In the genomic region with DNA sequence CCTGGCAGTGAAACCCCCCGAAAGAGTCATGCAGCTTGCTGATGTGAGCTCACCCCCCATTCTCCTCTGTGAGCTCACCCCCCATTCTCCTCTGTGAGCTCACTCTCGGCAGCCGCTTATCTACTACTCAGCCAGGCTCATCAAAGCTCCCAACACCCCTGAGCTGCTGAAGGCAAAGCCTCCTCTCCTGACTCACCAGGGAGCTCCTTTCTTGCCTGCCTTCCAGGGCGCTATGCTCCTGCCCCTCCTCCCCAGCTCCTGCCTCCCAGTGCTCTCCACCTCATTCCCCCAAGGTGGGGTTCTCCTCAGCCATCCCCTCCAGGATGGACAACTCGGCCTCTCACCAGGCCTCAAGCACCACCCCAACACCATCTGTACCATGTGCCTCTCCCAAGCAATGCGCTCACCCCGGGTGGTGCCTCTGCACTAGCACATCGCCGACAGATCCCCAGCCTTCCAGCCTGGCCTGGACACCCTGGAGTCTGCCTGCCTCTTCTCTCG, we compare ENCODE assay signal across 13 cellular contexts. TPM values are rescaled to one million over a fixed set of nuclear protein-coding genes. Genes with fewer than 3 reads are reported as not detected.
DNase-seq lines count a peak whose midpoint lies in the region; ATAC-seq and TF ChIP-seq lines count a peak whose summit lies in the region.
"Had no signal": no experiment of that assay in that cellular context is flagged by ENCODE, and none has a peak within 500 bp of the region (broad histone marks: within the 10 kb centered on the region; RNA-seq: fewer than 3 reads in every experiment).

No MANE protein-coding gene starts in this region.

- H3K4me1 Mint-ChIP-seq in CD14-positive monocyte: peaks cover 21% of the 10 kb centered on the region

- peak overlapping the region in 5 of 7 donors; percentile 14 to 87 (median 39) for H3K27ac Mint-ChIP-seq in CD14-positive monocyte
- H3K27ac Mint-ChIP-seq: activated naive CD4-positive, alpha-beta T cell treated with anti-CD3 and anti-CD28 coated beads, Interleukin-2, amount 50 U/mL, for 24 hours had no signal

- CTCF ChIA-PET in HEK293 (lab: Yijun Ruan, JAX): interaction anchor here (0.6 to 2.2 kb wide), 6 partner anchors 11 to 62 kb away, joined by 3 to 18 read pairs (median 5); no protein-coding TSS in a partner anchor

- POLR2A ChIA-PET in HEK293 (lab: Yijun Ruan, JAX): interaction anchor here (0.6 to 2.2 kb wide), 4 partner anchors 13 to 379 kb away, joined by 3 to 7 read pairs (median 5); no protein-coding TSS in a partner anchor

- DNase-seq in CD14-positive monocyte (ENCODE audit: low spot score) (no peak), astrocyte of the spinal cord (ENCODE audit: low read depth, low spot score) (peak; percentile 59), kidney tubule cell (ENCODE audit: low spot score) (peak; percentile 50), mucosa of descending colon (no peak), NCI-H2029 (lab: John Stamatoyannopoulos, UW) (no peak)
- no peak for DNase-seq in effector CD4-positive, alpha-beta T cell
- DNase-seq: DMS53, Kasumi-1, NCI-H2171 had no signal

- H3K36me3 Mint-ChIP-seq in CD14-positive monocyte: peaks cover 67 to 90% of the 10 kb centered on the region in 2 donors

- H3K36me3 ChIP-seq in HEK293 (ENCODE audit: control insufficient read depth in 2 of 2, insufficient read depth in 1 of 2, low read length in 2 of 2) (peaks cover 21 to 95% of the 10 kb centered on the region in 2 experiments), mucosa of descending colon (ENCODE audit: low read depth) (no peaks in the 10 kb centered on the region)

- intact Hi-C loops in CD14-positive monocyte (cut with micrococcal nuclease) (no loop called here), mucosa of descending colon (cut with DNase I, micrococcal nuclease) (no loop called here)

- H3K9me3 ChIP-seq in HEK293 (ENCODE audit: control insufficient read depth, insufficient read depth, low read depth, low read length) (no peaks in the 10 kb centered on the region), mucosa of descending colon (no peaks in the 10 kb centered on the region)

- no peak overlapping the region for H3K27ac ChIP-seq in HEK293 (ENCODE audit: extremely low read depth, low read depth, low read length)

- H3K4me1 ChIP-seq in HEK293 (ENCODE audit: control insufficient read depth, insufficient read depth, low read length) (peaks cover 24% of the 10 kb centered on the region), mucosa of descending colon (ENCODE audit: low read depth) (no peaks in the 10 kb centered on the region)

- in situ Hi-C loops in astrocyte of the spinal cord (cut with HindIII; ENCODE audit: low sequenced_read_pairs): no loop called here

- H3K4me3 ChIP-seq in HEK293 (ENCODE audit: low read depth, low read length): no peak overlapping the region
- H3K4me3 ChIP-seq in astrocyte of the spinal cord (ENCODE audit: low read depth, low read length): no peak overlapping the region
- no peak overlapping the region for H3K4me3 ChIP-seq in mucosa of descending colon

- ATAC-seq in mucosa of descending colon: no peak
- no peak for ATAC-seq in HG03457 (IDR thresholded peaks at IDR 0.05; ENCODE audit: unreplicated experiment)

- peaks cover 0 to 2% (median 0%) of the 10 kb centered on the region in 7 donors for H3K9me3 Mint-ChIP-seq in CD14-positive monocyte
- H3K9me3 Mint-ChIP-seq: activated naive CD4-positive, alpha-beta T cell treated with anti-CD3 and anti-CD28 coated beads, Interleukin-2, amount 50 U/mL, for 24 hours had no signal

- TF ChIP-seq CTCF in CD14-positive monocyte (IDR thresholded peaks at IDR 0.05): no peak
- no peak for TF ChIP-seq CTCF in HEK293 (tag by site-specific recombination; IDR thresholded peaks at IDR 0.05)
- TF ChIP-seq CTCF in astrocyte of the spinal cord (IDR thresholded peaks at IDR 0.05; ENCODE audit: low read depth, low read length): no peak
- no peak for TF ChIP-seq CTCF in mucosa of descending colon (IDR thresholded peaks at IDR 0.05)

- no peak overlapping the region for H3K4me3 Mint-ChIP-seq in CD14-positive monocyte
- H3K4me3 Mint-ChIP-seq: activated naive CD4-positive, alpha-beta T cell treated with anti-CD3 and anti-CD28 coated beads, Interleukin-2, amount 50 U/mL, for 24 hours had no signal

- H3K27me3 Mint-ChIP-seq in CD14-positive monocyte (ENCODE audit: low read depth in 3 of 3): peaks cover 0 to 2% (median 0%) of the 10 kb centered on the region in 3 donors
- H3K27me3 Mint-ChIP-seq: activated naive CD4-positive, alpha-beta T cell treated with anti-CD3 and anti-CD28 coated beads, Interleukin-2, amount 50 U/mL, for 24 hours had no signal

TF ChIP-seq in HEK293, 187 proteins besides CTCF, POLR2A, EP300 and RAD21:
- TF ChIP-seq ZNF521 (tag by site-specific recombination; IDR thresholded peaks at IDR 0.05): no peak
- TF ChIP-seq ZNF302 (tag by site-specific recombination; IDR thresholded peaks at IDR 0.05; ENCODE audit: low read depth): no peak
- TF ChIP-seq ZIC2 (tag by site-specific recombination; IDR thresholded peaks at IDR 0.05): peak; percentile 82
- TF ChIP-seq ZBTB48 (tag by site-specific recombination; IDR thresholded peaks at IDR 0.05): 0 out of 2 replicates have a peak, but pooled peaks have one; percentile 20
- peak; percentile 96 for TF ChIP-seq ZNF600 (tag by site-specific recombination; IDR thresholded peaks at IDR 0.05)
- TF ChIP-seq ZBTB17 (tag by site-specific recombination; IDR thresholded peaks at IDR 0.05): 0 out of 2 replicates have a peak, but pooled peaks have one; percentile 50
- TF ChIP-seq, protein P1, sequence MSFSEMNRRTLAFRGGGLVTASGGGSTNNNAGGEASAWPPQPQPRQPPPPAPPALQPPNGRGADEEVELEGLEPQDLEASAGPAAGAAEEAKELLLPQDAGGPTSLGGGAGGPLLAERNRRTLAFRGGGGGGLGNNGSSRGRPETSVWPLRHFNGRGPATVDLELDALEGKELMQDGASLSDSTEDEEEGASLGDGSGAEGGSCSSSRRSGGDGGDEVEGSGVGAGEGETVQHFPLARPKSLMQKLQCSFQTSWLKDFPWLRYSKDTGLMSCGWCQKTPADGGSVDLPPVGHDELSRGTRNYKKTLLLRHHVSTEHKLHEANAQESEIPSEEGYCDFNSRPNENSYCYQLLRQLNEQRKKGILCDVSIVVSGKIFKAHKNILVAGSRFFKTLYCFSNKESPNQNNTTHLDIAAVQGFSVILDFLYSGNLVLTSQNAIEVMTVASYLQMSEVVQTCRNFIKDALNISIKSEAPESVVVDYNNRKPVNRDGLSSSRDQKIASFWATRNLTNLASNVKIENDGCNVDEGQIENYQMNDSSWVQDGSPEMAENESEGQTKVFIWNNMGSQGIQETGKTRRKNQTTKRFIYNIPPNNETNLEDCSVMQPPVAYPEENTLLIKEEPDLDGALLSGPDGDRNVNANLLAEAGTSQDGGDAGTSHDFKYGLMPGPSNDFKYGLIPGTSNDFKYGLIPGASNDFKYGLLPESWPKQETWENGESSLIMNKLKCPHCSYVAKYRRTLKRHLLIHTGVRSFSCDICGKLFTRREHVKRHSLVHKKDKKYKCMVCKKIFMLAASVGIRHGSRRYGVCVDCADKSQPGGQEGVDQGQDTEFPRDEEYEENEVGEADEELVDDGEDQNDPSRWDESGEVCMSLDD (tag by site-specific recombination; IDR thresholded peaks at IDR 0.05): no peak
- TF ChIP-seq, protein P2, sequence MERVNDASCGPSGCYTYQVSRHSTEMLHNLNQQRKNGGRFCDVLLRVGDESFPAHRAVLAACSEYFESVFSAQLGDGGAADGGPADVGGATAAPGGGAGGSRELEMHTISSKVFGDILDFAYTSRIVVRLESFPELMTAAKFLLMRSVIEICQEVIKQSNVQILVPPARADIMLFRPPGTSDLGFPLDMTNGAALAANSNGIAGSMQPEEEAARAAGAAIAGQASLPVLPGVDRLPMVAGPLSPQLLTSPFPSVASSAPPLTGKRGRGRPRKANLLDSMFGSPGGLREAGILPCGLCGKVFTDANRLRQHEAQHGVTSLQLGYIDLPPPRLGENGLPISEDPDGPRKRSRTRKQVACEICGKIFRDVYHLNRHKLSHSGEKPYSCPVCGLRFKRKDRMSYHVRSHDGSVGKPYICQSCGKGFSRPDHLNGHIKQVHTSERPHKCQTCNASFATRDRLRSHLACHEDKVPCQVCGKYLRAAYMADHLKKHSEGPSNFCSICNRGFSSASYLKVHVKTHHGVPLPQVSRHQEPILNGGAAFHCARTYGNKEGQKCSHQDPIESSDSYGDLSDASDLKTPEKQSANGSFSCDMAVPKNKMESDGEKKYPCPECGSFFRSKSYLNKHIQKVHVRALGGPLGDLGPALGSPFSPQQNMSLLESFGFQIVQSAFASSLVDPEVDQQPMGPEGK (tag by site-specific recombination; IDR thresholded peaks at IDR 0.05): 0 out of 2 replicates have a peak, but pooled peaks have one; percentile 34
- TF ChIP-seq ZNF423 (tag by site-specific recombination; IDR thresholded peaks at IDR 0.05): 0 out of 2 replicates have a peak, but pooled peaks have one; percentile 28
- TF ChIP-seq GLIS1 (tag by site-specific recombination; IDR thresholded peaks at IDR 0.05): 0 out of 2 replicates have a peak, but pooled peaks have one; percentile 33
- TF ChIP-seq ZNF629 (tag by site-specific recombination; IDR thresholded peaks at IDR 0.05): peak; percentile 25; the same call in 1 of the 2 replicates
- TF ChIP-seq SP7 (tag by site-specific recombination; IDR thresholded peaks at IDR 0.05): 0 out of 2 replicates have a peak, but pooled peaks have one; percentile 9
- TF ChIP-seq GLIS2 (tag by site-specific recombination; IDR thresholded peaks at IDR 0.05): peak; percentile 35; the same call in 1 of the 2 replicates

RNA-seq across cellular contexts. Expression of gene FAAP100, which starts 27.7 kb away (rescaled TPM):
- 10 to 100 TPM; 10.3 to 13.9 TPM for polyA plus RNA-seq in CD14-positive monocyte
- 10 to 100 TPM; 23.2 to 28.9 (median 25.0) TPM for total RNA-seq in mucosa of descending colon

RNA-seq across cellular contexts. Expression of gene FSCN2, which starts 51.7 kb away (rescaled TPM):
- polyA plus RNA-seq in CD14-positive monocyte: not detected
- 1 to 10 TPM; 1.6 to 4.0 (median 2.5) TPM for total RNA-seq in mucosa of descending colon
- total RNA-seq: RPMI7951 had no signal

RNA-seq across cellular contexts. Expression of gene NPLOC4, which starts 57.0 kb away (rescaled TPM):
- polyA plus RNA-seq in CD14-positive monocyte: 100 to 1,000 TPM; 106 to 112 TPM
- total RNA-seq in mucosa of descending colon: 10 to 100 TPM; 78.4 to 89.5 (median 78.6) TPM

RNA-seq across cellular contexts. Expression of gene TSPAN10, which starts 57.1 kb away (rescaled TPM):
- polyA plus RNA-seq in CD14-positive monocyte: not detected
- total RNA-seq in mucosa of descending colon: under 1 TPM; 0.27 to 0.47 (median 0.41) TPM

Comparison
In these comparisons a context has a peak if more than half of its experiments do, and no peak if none do; other contexts are left out.
1. DNase-seq: peak in astrocyte of the spinal cord (single experiment) and kidney tubule cell (single experiment); none in CD14-positive monocyte (single experiment), mucosa of descending colon (0 of 3), NCI-H2029 (single experiment) and effector CD4-positive, alpha-beta T cell (single experiment).